1 cellular context compared by ENCODE assay signal in the genomic region with DNA sequence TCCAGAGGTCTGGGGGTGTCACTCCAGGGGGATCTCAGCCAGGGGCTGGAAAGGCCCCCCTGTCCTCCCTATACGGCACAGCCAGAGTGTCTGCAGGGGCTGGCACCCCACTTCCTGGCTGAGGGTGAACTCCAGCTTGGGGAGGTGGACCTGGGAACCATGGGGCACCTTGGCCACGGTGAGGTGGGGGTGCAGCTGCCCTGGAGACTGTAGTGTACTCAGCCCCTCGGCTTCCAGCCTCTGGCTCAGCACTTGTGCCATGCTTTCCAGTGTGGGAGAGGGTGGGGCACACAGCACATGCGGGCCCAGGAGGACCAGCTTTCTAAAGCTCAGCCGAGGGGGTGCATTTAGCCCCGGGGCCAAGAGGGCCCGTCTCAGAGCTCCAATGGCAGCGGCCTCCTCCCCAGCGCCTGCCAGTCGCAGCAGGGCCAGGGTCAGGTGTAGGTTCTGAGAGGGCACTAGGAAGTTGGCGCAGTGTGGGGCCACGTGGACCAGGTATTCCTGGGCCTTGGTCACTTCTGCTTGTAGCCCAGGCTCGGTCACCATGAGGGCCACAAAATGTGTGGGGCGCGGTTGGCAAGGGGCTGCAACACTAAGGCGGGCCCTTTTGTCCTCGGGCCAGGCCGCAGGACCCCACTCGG.
TF ChIP-seq lines count a peak whose summit lies in the region.

No MANE protein-coding gene starts in this region.

TF ChIP-seq in GM23338, 12 proteins besides CTCF, POLR2A, EP300 and RAD21:
- TF ChIP-seq, protein P1, sequence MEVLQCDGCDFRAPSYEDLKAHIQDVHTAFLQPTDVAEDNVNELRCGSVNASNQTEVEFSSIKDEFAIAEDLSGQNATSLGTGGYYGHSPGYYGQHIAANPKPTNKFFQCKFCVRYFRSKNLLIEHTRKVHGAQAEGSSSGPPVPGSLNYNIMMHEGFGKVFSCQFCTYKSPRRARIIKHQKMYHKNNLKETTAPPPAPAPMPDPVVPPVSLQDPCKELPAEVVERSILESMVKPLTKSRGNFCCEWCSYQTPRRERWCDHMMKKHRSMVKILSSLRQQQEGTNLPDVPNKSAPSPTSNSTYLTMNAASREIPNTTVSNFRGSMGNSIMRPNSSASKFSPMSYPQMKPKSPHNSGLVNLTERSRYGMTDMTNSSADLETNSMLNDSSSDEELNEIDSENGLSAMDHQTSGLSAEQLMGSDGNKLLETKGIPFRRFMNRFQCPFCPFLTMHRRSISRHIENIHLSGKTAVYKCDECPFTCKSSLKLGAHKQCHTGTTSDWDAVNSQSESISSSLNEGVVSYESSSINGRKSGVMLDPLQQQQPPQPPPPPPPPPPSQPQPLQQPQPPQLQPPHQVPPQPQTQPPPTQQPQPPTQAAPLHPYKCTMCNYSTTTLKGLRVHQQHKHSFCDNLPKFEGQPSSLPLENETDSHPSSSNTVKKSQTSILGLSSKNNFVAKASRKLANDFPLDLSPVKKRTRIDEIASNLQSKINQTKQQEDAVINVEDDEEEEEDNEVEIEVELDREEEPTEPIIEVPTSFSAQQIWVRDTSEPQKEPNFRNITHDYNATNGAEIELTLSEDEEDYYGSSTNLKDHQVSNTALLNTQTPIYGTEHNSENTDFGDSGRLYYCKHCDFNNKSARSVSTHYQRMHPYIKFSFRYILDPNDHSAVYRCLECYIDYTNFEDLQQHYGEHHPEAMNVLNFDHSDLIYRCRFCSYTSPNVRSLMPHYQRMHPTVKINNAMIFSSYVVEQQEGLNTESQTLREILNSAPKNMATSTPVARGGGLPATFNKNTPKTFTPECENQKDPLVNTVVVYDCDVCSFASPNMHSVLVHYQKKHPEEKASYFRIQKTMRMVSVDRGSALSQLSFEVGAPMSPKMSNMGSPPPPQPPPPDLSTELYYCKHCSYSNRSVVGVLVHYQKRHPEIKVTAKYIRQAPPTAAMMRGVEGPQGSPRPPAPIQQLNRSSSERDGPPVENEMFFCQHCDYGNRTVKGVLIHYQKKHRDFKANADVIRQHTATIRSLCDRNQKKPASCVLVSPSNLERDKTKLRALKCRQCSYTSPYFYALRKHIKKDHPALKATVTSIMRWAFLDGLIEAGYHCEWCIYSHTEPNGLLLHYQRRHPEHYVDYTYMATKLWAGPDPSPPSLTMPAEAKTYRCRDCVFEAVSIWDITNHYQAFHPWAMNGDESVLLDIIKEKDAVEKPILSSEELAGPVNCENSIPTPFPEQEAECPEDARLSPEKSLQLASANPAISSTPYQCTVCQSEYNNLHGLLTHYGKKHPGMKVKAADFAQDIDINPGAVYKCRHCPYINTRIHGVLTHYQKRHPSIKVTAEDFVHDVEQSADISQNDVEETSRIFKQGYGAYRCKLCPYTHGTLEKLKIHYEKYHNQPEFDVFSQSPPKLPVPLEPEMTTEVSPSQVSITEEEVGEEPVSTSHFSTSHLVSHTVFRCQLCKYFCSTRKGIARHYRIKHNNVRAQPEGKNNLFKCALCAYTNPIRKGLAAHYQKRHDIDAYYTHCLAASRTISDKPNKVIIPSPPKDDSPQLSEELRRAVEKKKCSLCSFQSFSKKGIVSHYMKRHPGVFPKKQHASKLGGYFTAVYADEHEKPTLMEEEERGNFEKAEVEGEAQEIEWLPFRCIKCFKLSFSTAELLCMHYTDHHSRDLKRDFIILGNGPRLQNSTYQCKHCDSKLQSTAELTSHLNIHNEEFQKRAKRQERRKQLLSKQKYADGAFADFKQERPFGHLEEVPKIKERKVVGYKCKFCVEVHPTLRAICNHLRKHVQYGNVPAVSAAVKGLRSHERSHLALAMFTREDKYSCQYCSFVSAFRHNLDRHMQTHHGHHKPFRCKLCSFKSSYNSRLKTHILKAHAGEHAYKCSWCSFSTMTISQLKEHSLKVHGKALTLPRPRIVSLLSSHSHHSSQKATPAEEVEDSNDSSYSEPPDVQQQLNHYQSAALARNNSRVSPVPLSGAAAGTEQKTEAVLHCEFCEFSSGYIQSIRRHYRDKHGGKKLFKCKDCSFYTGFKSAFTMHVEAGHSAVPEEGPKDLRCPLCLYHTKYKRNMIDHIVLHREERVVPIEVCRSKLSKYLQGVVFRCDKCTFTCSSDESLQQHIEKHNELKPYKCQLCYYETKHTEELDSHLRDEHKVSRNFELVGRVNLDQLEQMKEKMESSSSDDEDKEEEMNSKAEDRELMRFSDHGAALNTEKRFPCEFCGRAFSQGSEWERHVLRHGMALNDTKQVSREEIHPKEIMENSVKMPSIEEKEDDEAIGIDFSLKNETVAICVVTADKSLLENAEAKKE (CRISPR knock-in tag; IDR thresholded peaks at IDR 0.05) = no peak
- TF ChIP-seq EZH2 (IDR thresholded peaks at IDR 0.05; ENCODE audit: low read depth, unreplicated experiment) = no peak
- TF ChIP-seq ZNF114 (CRISPR knock-in tag; IDR thresholded peaks at IDR 0.05) = no peak
- TF ChIP-seq POLR2AphosphoS5 (IDR thresholded peaks at IDR 0.05; ENCODE audit: low read depth) = peak; percentile 19; the same call in 1 of the 2 replicates
- TF ChIP-seq ZNF331 (CRISPR knock-in tag; IDR thresholded peaks at IDR 0.05; ENCODE audit: low read depth) = no peak
- TF ChIP-seq, protein P2, sequence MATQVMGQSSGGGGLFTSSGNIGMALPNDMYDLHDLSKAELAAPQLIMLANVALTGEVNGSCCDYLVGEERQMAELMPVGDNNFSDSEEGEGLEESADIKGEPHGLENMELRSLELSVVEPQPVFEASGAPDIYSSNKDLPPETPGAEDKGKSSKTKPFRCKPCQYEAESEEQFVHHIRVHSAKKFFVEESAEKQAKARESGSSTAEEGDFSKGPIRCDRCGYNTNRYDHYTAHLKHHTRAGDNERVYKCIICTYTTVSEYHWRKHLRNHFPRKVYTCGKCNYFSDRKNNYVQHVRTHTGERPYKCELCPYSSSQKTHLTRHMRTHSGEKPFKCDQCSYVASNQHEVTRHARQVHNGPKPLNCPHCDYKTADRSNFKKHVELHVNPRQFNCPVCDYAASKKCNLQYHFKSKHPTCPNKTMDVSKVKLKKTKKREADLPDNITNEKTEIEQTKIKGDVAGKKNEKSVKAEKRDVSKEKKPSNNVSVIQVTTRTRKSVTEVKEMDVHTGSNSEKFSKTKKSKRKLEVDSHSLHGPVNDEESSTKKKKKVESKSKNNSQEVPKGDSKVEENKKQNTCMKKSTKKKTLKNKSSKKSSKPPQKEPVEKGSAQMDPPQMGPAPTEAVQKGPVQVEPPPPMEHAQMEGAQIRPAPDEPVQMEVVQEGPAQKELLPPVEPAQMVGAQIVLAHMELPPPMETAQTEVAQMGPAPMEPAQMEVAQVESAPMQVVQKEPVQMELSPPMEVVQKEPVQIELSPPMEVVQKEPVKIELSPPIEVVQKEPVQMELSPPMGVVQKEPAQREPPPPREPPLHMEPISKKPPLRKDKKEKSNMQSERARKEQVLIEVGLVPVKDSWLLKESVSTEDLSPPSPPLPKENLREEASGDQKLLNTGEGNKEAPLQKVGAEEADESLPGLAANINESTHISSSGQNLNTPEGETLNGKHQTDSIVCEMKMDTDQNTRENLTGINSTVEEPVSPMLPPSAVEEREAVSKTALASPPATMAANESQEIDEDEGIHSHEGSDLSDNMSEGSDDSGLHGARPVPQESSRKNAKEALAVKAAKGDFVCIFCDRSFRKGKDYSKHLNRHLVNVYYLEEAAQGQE (IDR thresholded peaks at IDR 0.05; ENCODE audit: unreplicated experiment) = no peak
